18 cellular contexts compared by ENCODE assay signal in the genomic region with DNA sequence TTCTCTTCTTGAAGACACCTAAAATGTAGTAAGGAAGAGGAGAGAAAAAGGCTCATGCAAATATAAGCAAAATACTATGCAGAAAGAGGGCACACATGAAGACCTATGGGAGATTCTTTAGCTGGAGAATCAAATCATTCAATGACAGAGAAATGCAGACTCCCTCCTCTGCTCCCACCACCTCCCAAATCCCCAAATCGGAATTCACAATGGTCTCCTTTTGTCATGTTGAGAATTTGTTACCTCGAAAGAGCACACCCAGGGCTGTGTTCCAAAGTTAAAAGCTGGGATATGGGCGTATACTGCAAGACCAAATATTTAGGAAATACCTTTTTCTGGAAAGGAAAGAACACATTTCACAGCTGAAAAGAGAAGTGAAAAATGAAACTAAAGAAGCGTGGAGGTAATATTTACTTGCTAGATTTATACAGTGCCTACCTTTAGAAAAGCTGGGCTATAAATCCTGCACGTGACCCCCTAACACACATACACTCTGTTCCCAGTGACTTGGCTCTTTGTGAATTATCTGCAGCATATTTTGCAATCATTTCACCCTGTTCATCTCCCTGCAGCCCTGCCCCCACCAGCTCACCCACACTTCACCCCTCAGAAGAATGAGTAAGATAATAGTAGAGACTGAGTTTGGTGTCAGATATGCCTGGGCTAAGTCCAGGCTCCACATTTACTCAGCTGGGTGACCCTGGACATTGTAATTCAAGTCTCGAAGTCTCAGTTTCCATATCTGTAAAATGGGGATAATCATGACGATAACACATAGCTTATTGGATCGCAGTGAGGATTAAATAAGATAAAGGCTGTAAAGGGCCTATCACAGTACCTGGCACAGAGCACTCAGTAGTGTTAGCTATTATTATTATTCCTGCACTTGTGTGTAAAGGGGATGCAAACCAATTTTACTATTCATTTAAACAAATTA. TPM values are rescaled to one million over a fixed set of nuclear protein-coding genes. Genes with fewer than 3 reads are reported as not detected.
DNase-seq lines count a peak whose midpoint lies in the region; TF ChIP-seq lines count a peak whose summit lies in the region.
"Had no signal": no experiment of that assay in that cellular context is flagged by ENCODE, and none has a peak within 500 bp of the region (broad histone marks: within the 10 kb centered on the region; RNA-seq: fewer than 3 reads in every experiment).

No MANE protein-coding gene starts in this region.

- H3K4me1 ChIP-seq in NT2/D1 (ENCODE audit: insufficient read depth, insufficient read length): peaks cover 13% of the 10 kb centered on the region
- peaks cover 6% of the 10 kb centered on the region for H3K4me1 ChIP-seq in CD4-positive, alpha-beta memory T cell (ENCODE audit: insufficient read depth, low read length)
- H3K4me1 ChIP-seq: psoas muscle had no signal

- peaks cover 68% of the 10 kb centered on the region for H3K27me3 Mint-ChIP-seq in type B pancreatic cell
- peaks cover 43 to 55% of the 10 kb centered on the region in 2 donors for H3K27me3 Mint-ChIP-seq in CD4-positive, alpha-beta memory T cell

- H3K27ac ChIP-seq in CD4-positive, alpha-beta memory T cell (ENCODE audit: low read depth, low read length): no peak overlapping the region
- H3K27ac ChIP-seq: BLaER1 treated with 17β-estradiol and CSF1 and Interleukin-3, amounts not matched to agents 10 nM and 100 nM; psoas muscle; tibial artery had no signal

- H3K9me3 Mint-ChIP-seq in type B pancreatic cell: no peaks in the 10 kb centered on the region
- H3K9me3 Mint-ChIP-seq in CD4-positive, alpha-beta memory T cell: peaks cover 0 to 1% (median 0%) of the 10 kb centered on the region in 8 donors
- H3K9me3 Mint-ChIP-seq: activated CD4-positive, alpha-beta T cell treated with anti-CD3 and anti-CD28 coated beads, Interleukin-2, amount 10 ng/mL, durations not matched to agents 7 days and 5 days; stimulated activated effector memory CD8-positive, alpha-beta T cell treated with anti-CD3 and anti-CD28 coated beads, Interleukin-12 subunit alpha, Interleukin-12 subunit beta, amount 100 ng/mL, for 72 hours had no signal

- H3K4me1 Mint-ChIP-seq in type B pancreatic cell (ENCODE audit: unreplicated experiment): peaks cover 13% of the 10 kb centered on the region
- H3K4me1 Mint-ChIP-seq in CD4-positive, alpha-beta memory T cell: peaks cover 13 to 27% (median 20%) of the 10 kb centered on the region in 4 donors

- POLR2A ChIA-PET in CD4-positive, alpha-beta memory T cell (lab: Charles Lee; ENCODE audit: partially characterized antibody): interaction anchor here (0.6 kb wide), 1 partner anchor 577 kb away, joined by 3 read pairs; no protein-coding TSS in a partner anchor

- peak overlapping the region; percentile 3 for H3K4me3 Mint-ChIP-seq in type B pancreatic cell
- peak overlapping the region in 1 of 8 donors; percentile 7 for H3K4me3 Mint-ChIP-seq in CD4-positive, alpha-beta memory T cell
- H3K4me3 Mint-ChIP-seq: activated CD4-positive, alpha-beta T cell treated with anti-CD3 and anti-CD28 coated beads, Interleukin-2, amount 10 ng/mL, durations not matched to agents 7 days and 5 days had no signal

- peaks cover 42% of the 10 kb centered on the region for H3K27me3 ChIP-seq in NT2/D1 (ENCODE audit: insufficient read depth, insufficient read length)
- H3K27me3 ChIP-seq in CD4-positive, alpha-beta memory T cell (ENCODE audit: insufficient read depth, low read length): peaks cover 30% of the 10 kb centered on the region
- H3K27me3 ChIP-seq: tibial artery had no signal

- H3K9me3 ChIP-seq in NT2/D1 (ENCODE audit: insufficient read depth, low read length): no peaks in the 10 kb centered on the region
- H3K9me3 ChIP-seq in CD4-positive, alpha-beta memory T cell (ENCODE audit: control insufficient read depth in 1 of 2, low read length in 2 of 2): no peaks in the 10 kb centered on the region
- H3K9me3 ChIP-seq: BLaER1 treated with 17β-estradiol and CSF1 and Interleukin-3, amounts not matched to agents 10 nM and 100 nM; psoas muscle; tibial artery had no signal

- no peaks in the 10 kb centered on the region for H3K36me3 Mint-ChIP-seq in type B pancreatic cell
- H3K36me3 Mint-ChIP-seq in CD4-positive, alpha-beta memory T cell: no peaks in the 10 kb centered on the region
- H3K36me3 Mint-ChIP-seq: brain; stimulated activated effector memory CD8-positive, alpha-beta T cell treated with anti-CD3 and anti-CD28 coated beads, Interleukin-12 subunit alpha, Interleukin-12 subunit beta, amount 100 ng/mL, for 72 hours had no signal

- H3K27ac Mint-ChIP-seq in type B pancreatic cell: no peak overlapping the region
- H3K27ac Mint-ChIP-seq in CD4-positive, alpha-beta memory T cell: peak overlapping the region in 1 of 7 donors; percentile 14
- H3K27ac Mint-ChIP-seq: activated CD4-positive, alpha-beta T cell treated with anti-CD3 and anti-CD28 coated beads, Interleukin-2, amount 10 ng/mL, durations not matched to agents 7 days and 5 days; naive thymus-derived CD4-positive, alpha-beta T cell; stimulated activated effector memory CD8-positive, alpha-beta T cell treated with anti-CD3 and anti-CD28 coated beads, Interleukin-12 subunit alpha, Interleukin-12 subunit beta, amount 100 ng/mL, for 72 hours had no signal

- intact Hi-C loops in CD4-positive, alpha-beta memory T cell (cut with micrococcal nuclease): no loop called here

- TF ChIP-seq CTCF in fibroblast of mammary gland (conservative IDR thresholded peaks at IDR 0.05; ENCODE audit: control insufficient read depth, insufficient read depth, low read depth, low read length): no peak
- TF ChIP-seq CTCF in type B pancreatic cell (conservative IDR thresholded peaks at IDR 0.05): no peak
- no peak for TF ChIP-seq CTCF in GM20000 (IDR thresholded peaks at IDR 0.05; ENCODE audit: extremely low read depth, missing control alignments)

- H3K36me3 ChIP-seq in NT2/D1 (ENCODE audit: insufficient read depth, insufficient read length, low read length): no peaks in the 10 kb centered on the region
- H3K36me3 ChIP-seq in CD4-positive, alpha-beta memory T cell (ENCODE audit: insufficient read depth, low read length): no peaks in the 10 kb centered on the region
- H3K36me3 ChIP-seq: BLaER1 treated with 17β-estradiol and CSF1 and Interleukin-3, amounts not matched to agents 10 nM and 100 nM; tibial artery had no signal

- DNase-seq in SIG-M5 treated with dmso at 0.1 percent for 504 hours (lab: John Stamatoyannopoulos, UW; ENCODE audit: unreplicated experiment) (peak; percentile 33), SIG-M5 (lab: John Stamatoyannopoulos, UW) (no peak), NT2/D1 (ENCODE audit: low read depth, low spot score) (peak; percentile 80), fibroblast of mammary gland (ENCODE audit: low read depth) (peak; percentile 57), type B pancreatic cell (ENCODE audit: extremely low spot score, unreplicated experiment) (no peak), NCI-H2196 treated with DMSO at 0.1 percent for 48 hours (lab: John Stamatoyannopoulos, UW; ENCODE audit: unreplicated experiment) (no peak), GM20000 (ENCODE audit: low spot score) (no peak)
- no peak for DNase-seq in CD4-positive, alpha-beta memory T cell
- DNase-seq: activated CD4-positive, alpha-beta T cell treated with anti-CD3 and anti-CD28 coated beads, Interleukin-2, amount 10 ng/mL, durations not matched to agents 7 days and 5 days; activated naive CD4-positive, alpha-beta T cell treated with anti-CD3 and anti-CD28 coated beads, Interleukin-2, amount 50 U/mL, for 16 hours; naive thymus-derived CD4-positive, alpha-beta T cell; NCI-H1694 treated with DMSO at 0.1 percent for 48 hours; NCI-H510A; psoas muscle; tibial artery had no signal

- H3K4me3 ChIP-seq in NT2/D1 (ENCODE audit: insufficient read length, low read depth) (no peak overlapping the region), fibroblast of mammary gland (ENCODE audit: control insufficient read depth, low read depth, low read length) (no peak overlapping the region)
- H3K4me3 ChIP-seq in CD4-positive, alpha-beta memory T cell (ENCODE audit: low read length in 2 of 2): no peak overlapping the region
- H3K4me3 ChIP-seq: BLaER1 treated with 17β-estradiol and CSF1 and Interleukin-3, amounts not matched to agents 10 nM and 100 nM; psoas muscle; tibial artery had no signal

- H3K9ac ChIP-seq in NT2/D1 (ENCODE audit: insufficient read length, low read depth): no peak overlapping the region
- H3K9ac ChIP-seq: BLaER1 treated with 17β-estradiol and CSF1 and Interleukin-3, amounts not matched to agents 10 nM and 100 nM had no signal

- CTCF ChIA-PET in CD4-positive, alpha-beta memory T cell (lab: Charles Lee; ENCODE audit: partially characterized antibody): interaction anchor here (1.7 kb wide), 1 partner anchor 16 kb away, joined by 7 read pairs; no protein-coding TSS in a partner anchor

RNA-seq across cellular contexts. Expression of a gene that starts 2.9 kb away (rescaled TPM):
- 12.7 and 14.3 TPM in 2 replicates for total RNA-seq in type B pancreatic cell (ENCODE audit: low replicate concordance)
- total RNA-seq in CD4-positive, alpha-beta memory T cell: under 1 TPM; 0.06 to 0.08 TPM
- polyA plus RNA-seq in CD4-positive, alpha-beta memory T cell: under 1 TPM; 0.05 to 0.21 TPM

RNA-seq across cellular contexts. Expression of a gene that starts 45.6 kb away (rescaled TPM):
- 22.3 and 29.8 TPM in 2 replicates for total RNA-seq in type B pancreatic cell (ENCODE audit: low replicate concordance)
- total RNA-seq in CD4-positive, alpha-beta memory T cell: 10 to 100 TPM; 25.5 to 26.9 TPM
- 10 to 100 TPM; 16.2 to 29.2 TPM for polyA plus RNA-seq in CD4-positive, alpha-beta memory T cell

Comparison
In these comparisons a context has a peak if more than half of its experiments do, and no peak if none do; other contexts are left out.
1. DNase-seq: peak in SIG-M5 treated with dmso at 0.1 percent for 504 hours (single experiment), NT2/D1 (single experiment) and fibroblast of mammary gland (single experiment); none in SIG-M5 (single experiment), type B pancreatic cell (single experiment), NCI-H2196 treated with DMSO at 0.1 percent for 48 hours (single experiment), CD4-positive, alpha-beta memory T cell (0 of 5) and GM20000 (single experiment).
2. RNA of a gene that starts 2.9 kb away (total RNA-seq): 12.7 to 14.3 TPM in type B pancreatic cell; 0.06 to 0.08 TPM in CD4-positive, alpha-beta memory T cell; every median in the first group is over 10 times any median in the second.